8 cellular contexts compared by ENCODE assay signal in genomic region chr10:96089116-96089515, GRCh38. TPM values are rescaled to one million over a fixed set of nuclear protein-coding genes. Genes with fewer than 3 reads are reported as not detected.
DNase-seq lines count a peak whose midpoint lies in the region; TF ChIP-seq lines count a peak whose summit lies in the region.

No MANE protein-coding gene starts in this region.

- H3K4me1 ChIP-seq in BE2C (no peaks in the 10 kb centered on the region), HUES6 (ENCODE audit: control insufficient read depth, insufficient read depth, low read length) (no peaks in the 10 kb centered on the region), mononuclear cell (ENCODE audit: insufficient read depth, low read length) (peaks cover 8% of the 10 kb centered on the region)

- H3K27ac ChIP-seq in HUES6 (ENCODE audit: low read depth, low read length) (no peak overlapping the region), brain microvascular endothelial cell (no peak overlapping the region)

- no peaks in the 10 kb centered on the region for H3K9me3 ChIP-seq in BE2C
- no peaks in the 10 kb centered on the region for H3K9me3 ChIP-seq in HUES6 (ENCODE audit: control insufficient read depth, insufficient read depth, low read depth, low read length)
- no peaks in the 10 kb centered on the region for H3K9me3 ChIP-seq in mononuclear cell (ENCODE audit: low read depth, low read length)

- in situ Hi-C loops in brain microvascular endothelial cell (cut with HindIII; ENCODE audit: low pct_ligation_motif_present, low sequenced_read_pairs), result no loop called here

- H3K36me3 ChIP-seq in BE2C, result no peaks in the 10 kb centered on the region
- no peaks in the 10 kb centered on the region for H3K36me3 ChIP-seq in HUES6 (ENCODE audit: control insufficient read depth, insufficient read depth, low read length)
- no peaks in the 10 kb centered on the region for H3K36me3 ChIP-seq in brain microvascular endothelial cell (replicated peaks)
- H3K36me3 ChIP-seq in H7 (replicated peaks; ENCODE audit: control insufficient read depth, insufficient read depth, low read length), result no peaks in the 10 kb centered on the region

- no peak overlapping the region for H3K9ac ChIP-seq in HUES6 (ENCODE audit: low read length)

- no peak for DNase-seq in BE2C
- DNase-seq in brain microvascular endothelial cell, result no peak
- DNase-seq in NCI-H510A (lab: John Stamatoyannopoulos, UW), result no peak
- DNase-seq in H7, result no peak
- DNase-seq in COLO668 (lab: John Stamatoyannopoulos, UW; ENCODE audit: unreplicated experiment), result no peak
- no peak for DNase-seq in CD1c-positive myeloid dendritic cell (ENCODE audit: extremely low spot score)

- no peak for TF ChIP-seq CTCF in BE2C (IDR thresholded peaks at IDR 0.05; ENCODE audit: low read depth, low read length)
- no peak for TF ChIP-seq CTCF in brain microvascular endothelial cell (IDR thresholded peaks at IDR 0.05; ENCODE audit: low read depth, low read length, missing control alignments)

- H3K27me3 ChIP-seq in BE2C (peaks cover 17% of the 10 kb centered on the region), HUES6 (ENCODE audit: control insufficient read depth, insufficient read depth, low read length) (no peaks in the 10 kb centered on the region), brain microvascular endothelial cell (replicated peaks) (no peaks in the 10 kb centered on the region), mononuclear cell (ENCODE audit: insufficient read depth, low read length) (peaks cover 23% of the 10 kb centered on the region), H7 (ENCODE audit: control insufficient read depth, insufficient read depth, low read length) (no peaks in the 10 kb centered on the region)

- H3K4me3 ChIP-seq in BE2C (ENCODE audit: low read depth, low read length), result peak overlapping the region; percentile 95
- peak overlapping the region; percentile 65; the same call in 1 of the 2 replicates for H3K4me3 ChIP-seq in HUES6 (ENCODE audit: low read depth, low read length)
- H3K4me3 ChIP-seq in brain microvascular endothelial cell (ENCODE audit: low read depth, low read length), result peak overlapping the region; percentile 87
- H3K4me3 ChIP-seq in mononuclear cell (ENCODE audit: low read length), result peak overlapping the region; percentile 95
- H3K4me3 ChIP-seq in H7 (ENCODE audit: insufficient read depth, low read depth, low read length), result no peak overlapping the region

RNA-seq across cellular contexts. Expression of gene ZNF518A, which starts 41.0 kb away (rescaled TPM):
- polyA plus RNA-seq in BE2C (2012; ENCODE audit: insufficient read depth, insufficient read length, low read depth), result 24.5 TPM
- total RNA-seq in mononuclear cell, result 7.7 TPM
- total RNA-seq in H7 (2014; rRNA removed; shearing (Covaris generic)), result 15.3 and 20.4 TPM in 2 replicates

RNA-seq across cellular contexts. Expression of gene CCNJ, which starts 45.7 kb away (rescaled TPM):
- polyA plus RNA-seq in BE2C (2012; ENCODE audit: insufficient read depth, insufficient read length, low read depth), result 7.3 TPM
- total RNA-seq in mononuclear cell, result 14.7 TPM
- 22.7 and 26.8 TPM in 2 replicates for total RNA-seq in H7 (2014; rRNA removed; shearing (Covaris generic))
